8 cellular contexts compared by ENCODE assay signal in genomic region chr6:32110632-32111031, GRCh38.
DNase-seq lines count a peak whose midpoint lies in the region; ATAC-seq and TF ChIP-seq lines count a peak whose summit lies in the region.
"Had no signal": no experiment of that assay in that cellular context is flagged by ENCODE, and none has a peak within 500 bp of the region (broad histone marks: within the 10 kb centered on the region; RNA-seq: fewer than 3 reads in every experiment).

No MANE protein-coding gene starts in this region.

- no peak for TF ChIP-seq CTCF in RWPE1 (conservative IDR thresholded peaks at IDR 0.05; ENCODE audit: low read depth)

- POLR2A ChIA-PET in RWPE1 (lab: Yijun Ruan, JAX; ENCODE audit: low non-redundant PET): interaction anchor here (0.8 kb wide), 1 partner anchor 34 kb away, joined by 4 read pairs; no protein-coding TSS in a partner anchor

- H3K9me3 ChIP-seq in muscle layer of duodenum (ENCODE audit: control insufficient read depth in 1 of 2, low read length in 2 of 2): no peaks in the 10 kb centered on the region

- H3K27me3 ChIP-seq in muscle layer of duodenum (ENCODE audit: low read depth, low read length): no peaks in the 10 kb centered on the region

- CTCF ChIA-PET in RWPE1 (lab: Yijun Ruan, JAX): interaction anchor here (1.8 kb wide), 1 partner anchor 8 kb away, joined by 7 read pairs; no protein-coding TSS in a partner anchor

- H3K27ac ChIP-seq in RWPE1 (peak overlapping the region; percentile 97), muscle layer of duodenum (ENCODE audit: low read length) (peak overlapping the region; percentile 71)

- no peak for ATAC-seq in HG03025 (IDR thresholded peaks at IDR 0.05; ENCODE audit: low FRiP score, unreplicated experiment)
- ATAC-seq: naive thymus-derived CD8-positive, alpha-beta T cell had no signal

- no peak for DNase-seq in RWPE1 (ENCODE audit: low spot score)
- DNase-seq in T-helper 9 cell: no peak
- DNase-seq: head of caudate nucleus; stimulated activated CD4-positive, alpha-beta T cell treated with anti-CD3 and anti-CD28 coated beads, Interleukin-4, amount 100 ng/mL, for 4 hours; SW 1271 had no signal

- H3K4me1 ChIP-seq in muscle layer of duodenum (ENCODE audit: control insufficient read depth in 1 of 2, insufficient read depth in 2 of 2, low read length in 2 of 2): peaks cover 14 to 50% of the 10 kb centered on the region in 2 donors

- peaks cover under 1 to 3% of the 10 kb centered on the region in 2 donors for H3K36me3 ChIP-seq in muscle layer of duodenum (ENCODE audit: control insufficient read depth in 1 of 2, insufficient read depth in 2 of 2, low read length in 2 of 2)

- H3K4me3 ChIP-seq in muscle layer of duodenum (ENCODE audit: low read depth in 1 of 2, low read length in 2 of 2): peak overlapping the region; percentile 34 to 37
